Comparison of ENCODE assay signal across 18 cellular contexts in genomic region chr4:3235030-3235345, GRCh38. TPM values are rescaled to one million over a fixed set of nuclear protein-coding genes. Genes with fewer than 3 reads are reported as not detected.
A peak's percentile ranks its signal among the peaks of the same experiment; 100 is the strongest.
DNase-seq lines count a peak whose midpoint lies in the region; ATAC-seq and TF ChIP-seq lines count a peak whose summit lies in the region.
"Had no signal": no experiment of that assay in that cellular context is flagged by ENCODE, and none has a peak within 500 bp of the region (broad histone marks: within the 10 kb centered on the region; RNA-seq: fewer than 3 reads in every experiment).

No MANE protein-coding gene starts in this region.

- H3K4me1 Mint-ChIP-seq in CD14-positive monocyte (no peaks in the 10 kb centered on the region), progenitor cell of endocrine pancreas (ENCODE audit: low read depth) (peaks cover 1% of the 10 kb centered on the region)

- no peak for DNase-seq in AG04450 (ENCODE audit: low read depth, low spot score)
- DNase-seq in CD14-positive monocyte (ENCODE audit: low spot score), result no peak
- DNase-seq in lower lobe of right lung, result peak; percentile 41
- DNase-seq in progenitor cell of endocrine pancreas (ENCODE audit: low spot score, unreplicated experiment), result no peak
- DNase-seq in H7, result no peak
- no peak for DNase-seq in posterior vena cava (ENCODE audit: low spot score)
- DNase-seq: ACHN; AML-193; CD4-positive, alpha-beta memory T cell; DMS153; DMS79; GDM1; HFFc6 had no signal

- H3K4me1 ChIP-seq in lower lobe of right lung, result no peaks in the 10 kb centered on the region

- TF ChIP-seq CTCF in AG04450 (IDR thresholded peaks at IDR 0.05; ENCODE audit: low read depth, low read length) (no peak), CD14-positive monocyte (IDR thresholded peaks at IDR 0.05) (no peak), lower lobe of right lung (IDR thresholded peaks at IDR 0.05) (no peak), progenitor cell of endocrine pancreas (IDR thresholded peaks at IDR 0.05; ENCODE audit: unreplicated experiment) (no peak)

- CTCF ChIA-PET in AG04450 (lab: Charles Lee), result no interaction called here

- no peak overlapping the region for H3K4me3 Mint-ChIP-seq in CD14-positive monocyte
- H3K4me3 Mint-ChIP-seq in progenitor cell of endocrine pancreas (ENCODE audit: low read depth), result no peak overlapping the region
- H3K4me3 Mint-ChIP-seq: CD4-positive, alpha-beta memory T cell; GM23338; HFFc6; IgD-negative memory B cell had no signal

- POLR2A ChIA-PET in AG04450 (lab: Yijun Ruan, JAX), result no interaction called here

- H3K9me3 Mint-ChIP-seq in CD14-positive monocyte (peaks cover 0 to 2% (median 0%) of the 10 kb centered on the region in 7 donors), progenitor cell of endocrine pancreas (ENCODE audit: low read depth) (no peaks in the 10 kb centered on the region)
- H3K9me3 Mint-ChIP-seq: GM23338, HFFc6, IgD-negative memory B cell had no signal

- H3K27me3 ChIP-seq in AG04450 (ENCODE audit: control insufficient read depth, insufficient read depth, low read length) (no peaks in the 10 kb centered on the region), lower lobe of right lung (ENCODE audit: low read depth) (no peaks in the 10 kb centered on the region), H7 (ENCODE audit: control insufficient read depth, insufficient read depth, low read length) (0 out of 2 replicates have a peak, but pooled peaks cover 1% of the 10 kb centered on the region)

- H3K4me3 ChIP-seq in AG04450 (ENCODE audit: low read depth, low read length), result no peak overlapping the region
- no peak overlapping the region for H3K4me3 ChIP-seq in lower lobe of right lung
- H3K4me3 ChIP-seq in H7 (ENCODE audit: insufficient read depth, low read depth, low read length), result no peak overlapping the region
- H3K4me3 ChIP-seq: GM23338 had no signal

- H3K27ac Mint-ChIP-seq in CD14-positive monocyte (peak overlapping the region in 5 of 7 donors; percentile 41 to 84 (median 62)), progenitor cell of endocrine pancreas (peak overlapping the region; percentile 34)
- H3K27ac Mint-ChIP-seq: GM23338, HFFc6 had no signal

- H3K36me3 Mint-ChIP-seq in CD14-positive monocyte (peaks cover 88 to 100% of the 10 kb centered on the region in 2 donors), progenitor cell of endocrine pancreas (ENCODE audit: insufficient read depth) (peaks cover 10% of the 10 kb centered on the region)

- H3K9me3 ChIP-seq in AG04450 (ENCODE audit: control insufficient read depth, insufficient read depth, low read length), result no peaks in the 10 kb centered on the region; the same call in 1 of the 2 replicates
- no peaks in the 10 kb centered on the region for H3K9me3 ChIP-seq in lower lobe of right lung

- peaks cover 100% of the 10 kb centered on the region for H3K36me3 ChIP-seq in lower lobe of right lung
- peaks cover 32% of the 10 kb centered on the region for H3K36me3 ChIP-seq in H7 (replicated peaks; ENCODE audit: control insufficient read depth, insufficient read depth, low read length)

- peak overlapping the region; percentile 11 for H3K27ac ChIP-seq in AG04450 (ENCODE audit: low read depth, low read length)
- no peak overlapping the region for H3K27ac ChIP-seq in lower lobe of right lung
- H3K27ac ChIP-seq: C4-2B had no signal

- H3K27me3 Mint-ChIP-seq in CD14-positive monocyte (ENCODE audit: low read depth in 3 of 3) (peaks cover 0 to 2% (median 0%) of the 10 kb centered on the region in 3 donors), progenitor cell of endocrine pancreas (no peaks in the 10 kb centered on the region)
- H3K27me3 Mint-ChIP-seq: CD4-positive, alpha-beta memory T cell; IgD-negative memory B cell had no signal

- peak in 1 of 2 donors; percentile 5 for ATAC-seq in lower lobe of right lung
- ATAC-seq in GM18511 (IDR thresholded peaks at IDR 0.05; ENCODE audit: unreplicated experiment), result no peak
- ATAC-seq: GM23338, HCT116 had no signal

- intact Hi-C loops in CD14-positive monocyte (cut with micrococcal nuclease) (no loop called here), lower lobe of right lung (cut with DNase I) (no loop called here), posterior vena cava (cut with DNase I) (no loop called here)

RNA-seq across cellular contexts. Expression of gene MSANTD1, which starts 14.0 kb away (rescaled TPM):
- polyA plus RNA-seq in AG04450 (2011; rRNA removed) (0.04 and 0.06 TPM in 2 replicates), CD14-positive monocyte (not detected)
- 0.14 TPM in 1 of 2 replicates, not detected in the other for polyA minus RNA-seq in AG04450 (2011; rRNA and poly(A)+ RNA removed)
- total RNA-seq in lower lobe of right lung (1.9 TPM), progenitor cell of endocrine pancreas (2.1 and 2.4 TPM in 2 replicates), posterior vena cava (1 to 10 TPM in 1 of 2 donors, under 1 TPM in 1; 0.71 to 1.1 TPM)
- total RNA-seq in H7 (2014; rRNA removed; shearing (Covaris generic)), result 0.07 and 0.24 TPM in 2 replicates
- polyA plus RNA-seq: IgD-negative memory B cell had no signal

RNA-seq across cellular contexts. Expression of gene RGS12, which starts 57.8 kb away (rescaled TPM):
- polyA plus RNA-seq in AG04450 (2011; rRNA removed), result 12.5 and 13.9 TPM in 2 replicates
- polyA minus RNA-seq in AG04450 (2011; rRNA and poly(A)+ RNA removed), result 20.9 and 53.4 TPM in 2 replicates
- 1 to 10 TPM in 1 of 2 donors, under 1 TPM in 1; 0.75 to 2.7 TPM for polyA plus RNA-seq in CD14-positive monocyte
- 59.5 TPM for total RNA-seq in lower lobe of right lung
- total RNA-seq in progenitor cell of endocrine pancreas, result 102 and 106 TPM in 2 replicates
- 18.7 and 19.7 TPM in 2 replicates for total RNA-seq in H7 (2014; rRNA removed; shearing (Covaris generic))
- total RNA-seq in posterior vena cava, result 10 to 100 TPM; 18.7 to 19.5 TPM
